Comparison of ENCODE assay signal across 8 cellular contexts in the genomic region with DNA sequence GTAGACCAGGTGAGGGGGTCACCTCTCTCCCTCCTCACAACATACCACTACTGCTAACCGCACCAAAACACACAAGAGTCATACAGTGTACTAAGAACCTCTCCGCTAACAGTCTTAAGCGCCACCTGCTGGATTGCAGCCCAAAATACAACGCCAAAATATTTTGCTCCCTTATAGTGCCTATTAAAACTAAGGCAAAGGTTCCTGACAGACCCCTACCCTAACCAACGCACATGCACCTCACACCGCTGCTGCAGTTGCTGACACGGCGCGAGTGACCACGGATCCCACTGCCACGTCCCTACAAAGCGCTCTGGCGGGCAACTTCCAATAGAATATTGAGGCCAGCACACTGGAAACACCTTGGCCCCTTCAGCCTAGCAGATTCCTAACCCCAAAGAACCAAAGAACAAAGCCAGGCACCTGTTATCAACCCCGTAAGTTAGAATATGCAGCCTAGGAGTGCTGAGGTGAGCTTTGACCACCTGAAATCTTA.
DNase-seq lines count a peak whose midpoint lies in the region; ATAC-seq, FAIRE-seq and TF ChIP-seq lines count a peak whose summit lies in the region.

No MANE protein-coding gene starts in this region.

- peaks cover 20% of the 10 kb centered on the region for H3K9me3 Mint-ChIP-seq in activated naive CD8-positive, alpha-beta T cell treated with anti-CD3 and anti-CD28 coated beads, Interleukin-2, amount 50 U/mL, for 24 hours
- peaks cover 11% of the 10 kb centered on the region for H3K9me3 Mint-ChIP-seq in activated naive CD8-positive, alpha-beta T cell treated with anti-CD3 and anti-CD28 coated beads for 36 hours

- no peak for FAIRE-seq in RCC 7860 (lab: Jason Lieb, UNC)

- peak; percentile 83 for TF ChIP-seq CTCF in retinal pigment epithelial cell (conservative IDR thresholded peaks at IDR 0.05; ENCODE audit: low read depth, low read length)

- no peaks in the 10 kb centered on the region for H3K27me3 Mint-ChIP-seq in activated naive CD8-positive, alpha-beta T cell treated with anti-CD3 and anti-CD28 coated beads, Interleukin-2, amount 50 U/mL, for 24 hours
- no peaks in the 10 kb centered on the region for H3K27me3 Mint-ChIP-seq in activated naive CD8-positive, alpha-beta T cell treated with anti-CD3 and anti-CD28 coated beads for 36 hours

- peak; percentile 17 for DNase-seq in activated naive CD8-positive, alpha-beta T cell treated with anti-CD3 and anti-CD28 coated beads, Interleukin-2, amount 50 U/mL, for 24 hours
- no peak for DNase-seq in activated naive CD8-positive, alpha-beta T cell treated with anti-CD3 and anti-CD28 coated beads for 36 hours
- DNase-seq in RPMI8226, result peak; percentile 67
- DNase-seq in fibroblast of gingiva (ENCODE audit: low read depth), result peak; percentile 32
- DNase-seq in retinal pigment epithelial cell (ENCODE audit: low read depth), result peak; percentile 5
- no peak for DNase-seq in RCC 7860 (ENCODE audit: low spot score)

- no peak overlapping the region for H3K4me3 ChIP-seq in retinal pigment epithelial cell (ENCODE audit: low read length)

- H3K36me3 Mint-ChIP-seq in activated naive CD8-positive, alpha-beta T cell treated with anti-CD3 and anti-CD28 coated beads, Interleukin-2, amount 50 U/mL, for 24 hours (ENCODE audit: low read depth), result no peaks in the 10 kb centered on the region
- no peaks in the 10 kb centered on the region for H3K36me3 Mint-ChIP-seq in activated naive CD8-positive, alpha-beta T cell treated with anti-CD3 and anti-CD28 coated beads for 36 hours

- no peak overlapping the region for H3K27ac Mint-ChIP-seq in activated naive CD8-positive, alpha-beta T cell treated with anti-CD3 and anti-CD28 coated beads, Interleukin-2, amount 50 U/mL, for 24 hours
- no peak overlapping the region for H3K27ac Mint-ChIP-seq in activated naive CD8-positive, alpha-beta T cell treated with anti-CD3 and anti-CD28 coated beads for 36 hours

- ATAC-seq in activated naive CD8-positive, alpha-beta T cell treated with anti-CD3 and anti-CD28 coated beads, Interleukin-2, amount 50 U/mL, for 24 hours, result no peak
- ATAC-seq in GM21447 (IDR thresholded peaks at IDR 0.05; ENCODE audit: unreplicated experiment) (peak; percentile 88), HG03520 (IDR thresholded peaks at IDR 0.05; ENCODE audit: unreplicated experiment) (peak; percentile 92)

- no peak overlapping the region for H3K4me3 Mint-ChIP-seq in activated naive CD8-positive, alpha-beta T cell treated with anti-CD3 and anti-CD28 coated beads, Interleukin-2, amount 50 U/mL, for 24 hours
- H3K4me3 Mint-ChIP-seq in activated naive CD8-positive, alpha-beta T cell treated with anti-CD3 and anti-CD28 coated beads for 36 hours, result no peak overlapping the region

- H3K4me1 Mint-ChIP-seq in activated naive CD8-positive, alpha-beta T cell treated with anti-CD3 and anti-CD28 coated beads, Interleukin-2, amount 50 U/mL, for 24 hours, result no peaks in the 10 kb centered on the region
- no peaks in the 10 kb centered on the region for H3K4me1 Mint-ChIP-seq in activated naive CD8-positive, alpha-beta T cell treated with anti-CD3 and anti-CD28 coated beads for 36 hours

Comparison
In these comparisons a context has a peak if more than half of its experiments do, and no peak if none do; other contexts are left out.
1. DNase-seq: peak in activated naive CD8-positive, alpha-beta T cell treated with anti-CD3 and anti-CD28 coated beads, Interleukin-2, amount 50 U/mL, for 24 hours (single experiment), RPMI8226 (single experiment), fibroblast of gingiva (single experiment) and retinal pigment epithelial cell (single experiment); none in activated naive CD8-positive, alpha-beta T cell treated with anti-CD3 and anti-CD28 coated beads for 36 hours (single experiment) and RCC 7860 (single experiment).